Comparison of ENCODE assay signal across 13 cellular contexts in genomic region chr7:128201690-128202085, GRCh38. TPM values are rescaled to one million over a fixed set of nuclear protein-coding genes. Genes with fewer than 3 reads are reported as not detected.
DNase-seq lines count a peak whose midpoint lies in the region; ATAC-seq and TF ChIP-seq lines count a peak whose summit lies in the region.
"Had no signal": no experiment of that assay in that cellular context is flagged by ENCODE, and none has a peak within 500 bp of the region (broad histone marks: within the 10 kb centered on the region; RNA-seq: fewer than 3 reads in every experiment).

No MANE protein-coding gene starts in this region.

- H3K4me3 ChIP-seq in right cardiac atrium (ENCODE audit: low read length) (peak overlapping the region; percentile 21), heart left ventricle (peak overlapping the region in 4 of 12 donors; percentile 12 to 34 (median 15)), coronary artery (peak overlapping the region; percentile 29), SJCRH30 (no peak overlapping the region)

- ATAC-seq in right cardiac atrium: no peak
- no peak for ATAC-seq in heart left ventricle
- no peak for ATAC-seq in naive B cell (ENCODE audit: low read depth in 2 of 2)
- no peak for ATAC-seq in HG03139 (IDR thresholded peaks at IDR 0.05; ENCODE audit: unreplicated experiment)

- H3K27ac ChIP-seq in right cardiac atrium (ENCODE audit: low read length) (no peak overlapping the region), heart left ventricle (no peak overlapping the region), coronary artery (no peak overlapping the region), SJCRH30 (no peak overlapping the region)
- H3K27ac ChIP-seq: suprapubic skin had no signal

- H3K27me3 Mint-ChIP-seq in naive B cell: peaks cover 42 to 77% (median 74%) of the 10 kb centered on the region in 3 donors

- peak overlapping the region in 3 of 6 donors; percentile 1 to 76 (median 7) for H3K27ac Mint-ChIP-seq in naive B cell

- H3K27me3 ChIP-seq in right cardiac atrium (ENCODE audit: control insufficient read depth, insufficient read depth) (no peaks in the 10 kb centered on the region), heart left ventricle (peaks cover 7 to 78% (median 24%) of the 10 kb centered on the region in 9 donors), SJCRH30 (peaks cover 7% of the 10 kb centered on the region)

- peaks cover 0 to 5% (median 2%) of the 10 kb centered on the region in 7 donors for H3K9me3 Mint-ChIP-seq in naive B cell

- H3K4me3 Mint-ChIP-seq in naive B cell: peak overlapping the region; percentile 62 to 91 (median 86)

- H3K36me3 ChIP-seq in heart left ventricle (no peaks in the 10 kb centered on the region), SJCRH30 (no peaks in the 10 kb centered on the region)
- H3K36me3 ChIP-seq: suprapubic skin had no signal

- H3K4me1 ChIP-seq in right cardiac atrium (ENCODE audit: control insufficient read depth, insufficient read depth, low read length) (no peaks in the 10 kb centered on the region), heart left ventricle (peaks cover 0 to 19% (median 5%) of the 10 kb centered on the region in 12 donors), SJCRH30 (no peaks in the 10 kb centered on the region)

- 14% methylated on average over 17 of the region's 17 CpGs for WGBS in right cardiac atrium
- WGBS in heart left ventricle, 4 donors: 10 to 24% (median 13%) methylated on average over 17 of the region's 17 CpGs

- TF ChIP-seq CTCF in heart left ventricle (IDR thresholded peaks at IDR 0.05) (no peak), coronary artery (IDR thresholded peaks at IDR 0.05) (no peak)

- H3K4me1 Mint-ChIP-seq in naive B cell: peaks cover 14 to 22% (median 19%) of the 10 kb centered on the region in 3 donors

- TF ChIP-seq POLR2A in heart left ventricle (IDR thresholded peaks at IDR 0.05): no peak

- H3K9me3 ChIP-seq in right cardiac atrium (ENCODE audit: control insufficient read depth, low read length) (no peaks in the 10 kb centered on the region), heart left ventricle (no peaks in the 10 kb centered on the region), SJCRH30 (replicated peaks) (no peaks in the 10 kb centered on the region)
- H3K9me3 ChIP-seq: suprapubic skin had no signal

- intact Hi-C loops in right cardiac atrium (cut with DNase I) (no loop called here), heart left ventricle (cut with DNase I) (loop anchor here in 6 of 10 donors (5.0 to 10.0 kb wide), 5 partner anchors 64 to 1397 kb away; partner anchors contain the start of gene LRRC4 (in 3 of the 6))

- no peak for DNase-seq in right cardiac atrium
- DNase-seq in heart left ventricle: no peak
- no peak for DNase-seq in coronary artery (ENCODE audit: low spot score)
- DNase-seq in naive B cell: no peak
- no peak for DNase-seq in NCI-H1930 (lab: John Stamatoyannopoulos, UW)
- no peak for DNase-seq in KG1 (lab: John Stamatoyannopoulos, UW)
- DNase-seq in SJCRH30: no peak
- DNase-seq: AML-193; NCI-H1105; NCI-H69; stimulated activated CD4-positive, alpha-beta T cell treated with anti-CD3 and anti-CD28 coated beads, Interleukin-4, amount 100 ng/mL, for 1 hour had no signal

- peaks cover 0 to 27% of the 10 kb centered on the region in 2 donors for H3K36me3 Mint-ChIP-seq in naive B cell

RNA-seq across cellular contexts. Expression of gene LEP, which starts 39.4 kb away (rescaled TPM):
- 1 to 10 TPM in 1 of 4 donors, under 1 TPM in 2, not detected in 1; 0.15 to 4.8 (median 0.17) TPM for total RNA-seq in right cardiac atrium
- 1.4 TPM for polyA plus RNA-seq in right cardiac atrium
- 1 to 10 TPM in 3 of 9 donors, under 1 TPM in 3, not detected in 3; 0.13 to 8.4 (median 1.3) TPM for total RNA-seq in heart left ventricle
- polyA plus RNA-seq in heart left ventricle: under 1 TPM; 0.12 to 0.34 TPM
- polyA plus RNA-seq in naive B cell (ENCODE audit: low read depth in 6 of 6): not detected
- total RNA-seq in SJCRH30 (2014; rRNA removed; shearing (Covaris generic)): not detected in 2 replicates

Comparison
In these comparisons a context has a peak if more than half of its experiments do, and no peak if none do; other contexts are left out.
1. intact Hi-C loops: an anchor here in heart left ventricle (5.0 to 10.0 kb wide); none called in right cardiac atrium.